ENCODE assay signal across 1 cellular context in genomic region chr1:93620841-93621210, GRCh38.
TF ChIP-seq lines count a peak whose summit lies in the region.

No MANE protein-coding gene starts in this region.

TF ChIP-seq in SK-N-SH, 30 proteins besides CTCF, POLR2A, EP300 and RAD21 (continued from another document):
- no peak for TF ChIP-seq USF2 (IDR thresholded peaks at IDR 0.05; ENCODE audit: borderline replicate concordance, low read depth, low read length)
